ENCODE assay signal across 14 cellular contexts in the genomic region with DNA sequence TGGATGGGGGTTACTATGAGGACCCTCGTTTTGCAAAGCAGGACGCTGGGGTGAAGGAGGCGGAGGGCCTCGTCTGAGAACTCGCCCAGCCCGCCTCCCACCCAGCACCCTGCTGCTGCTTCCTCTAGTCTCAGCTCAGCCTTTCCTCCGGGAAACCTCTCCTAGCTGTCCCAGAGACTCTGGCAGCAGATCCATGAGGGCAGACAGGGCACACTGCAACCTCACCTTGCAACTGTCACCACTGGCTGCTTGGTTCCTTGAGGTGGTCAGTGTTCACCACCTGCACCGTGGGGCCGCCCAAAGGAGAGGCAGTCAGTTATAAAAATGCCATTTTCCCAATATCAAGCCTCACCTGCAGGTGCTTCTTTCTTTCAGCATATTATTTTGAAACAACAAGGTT. TPM values are rescaled to one million over a fixed set of nuclear protein-coding genes. Genes with fewer than 3 reads are reported as not detected.
A peak's percentile ranks its signal among the peaks of the same experiment; 100 is the strongest.
DNase-seq lines count a peak whose midpoint lies in the region; ATAC-seq and TF ChIP-seq lines count a peak whose summit lies in the region.
"Had no signal": no experiment of that assay in that cellular context is flagged by ENCODE, and none has a peak within 500 bp of the region (broad histone marks: within the 10 kb centered on the region; RNA-seq: fewer than 3 reads in every experiment).

No MANE protein-coding gene starts in this region.

- POLR2A ChIA-PET in GM10248 (lab: Yijun Ruan, JAX) (no interaction called here), PC-3 (lab: Charles Lee; ENCODE audit: unreplicated experiment) (no interaction called here)

- no peaks in the 10 kb centered on the region for H3K9me2 ChIP-seq in PC-3 (replicated peaks; ENCODE audit: low read length)

- no peaks in the 10 kb centered on the region for H3F3A ChIP-seq in PC-3 (ENCODE audit: low read length, unreplicated experiment)

- BruUV-seq in PC-3 (replicated peaks; lab: Mats Ljungman, UMichigan): no TSS peak

- H3K4me3 Mint-ChIP-seq in activated naive CD8-positive, alpha-beta T cell treated with anti-CD3 and anti-CD28 coated beads for 36 hours: no peak overlapping the region
- no peak overlapping the region for H3K4me3 Mint-ChIP-seq in progenitor cell of endocrine pancreas (ENCODE audit: low read depth)
- H3K4me3 Mint-ChIP-seq: central memory CD8-positive, alpha-beta T cell; T-cell had no signal

- H3K27me3 Mint-ChIP-seq in activated naive CD8-positive, alpha-beta T cell treated with anti-CD3 and anti-CD28 coated beads for 36 hours: peaks cover 38% of the 10 kb centered on the region
- H3K27me3 Mint-ChIP-seq in progenitor cell of endocrine pancreas: no peaks in the 10 kb centered on the region

- H3K9me3 ChIP-seq in PC-3 (ENCODE audit: low read length): no peaks in the 10 kb centered on the region

- ATAC-seq in GM19397 (IDR thresholded peaks at IDR 0.05; ENCODE audit: unreplicated experiment) (peak; percentile 5), HG02763 (IDR thresholded peaks at IDR 0.05; ENCODE audit: unreplicated experiment) (peak; percentile 14), HG03520 (IDR thresholded peaks at IDR 0.05; ENCODE audit: unreplicated experiment) (peak; percentile 7), PC-3 (no peak)
- ATAC-seq: T-cell had no signal

- H3K9me3 Mint-ChIP-seq in activated naive CD8-positive, alpha-beta T cell treated with anti-CD3 and anti-CD28 coated beads for 36 hours: no peaks in the 10 kb centered on the region
- H3K9me3 Mint-ChIP-seq in progenitor cell of endocrine pancreas (ENCODE audit: low read depth): no peaks in the 10 kb centered on the region
- H3K9me3 Mint-ChIP-seq: central memory CD8-positive, alpha-beta T cell; T-cell had no signal

- no peak overlapping the region for H3K9ac ChIP-seq in PC-3 (ENCODE audit: low read length)

- intact Hi-C loops in PC-3 (cut with micrococcal nuclease): no loop called here

- H2AFZ ChIP-seq in PC-3 (ENCODE audit: low read length): no peak overlapping the region

- no peaks in the 10 kb centered on the region for H4K20me1 ChIP-seq in PC-3 (ENCODE audit: low read length)

- no peak overlapping the region for H3K4me2 ChIP-seq in PC-3 (ENCODE audit: low read length)

- DNase-seq in GM10248 (ENCODE audit: extremely low spot score): peak; percentile 10
- DNase-seq in activated naive CD8-positive, alpha-beta T cell treated with anti-CD3 and anti-CD28 coated beads for 36 hours: no peak
- no peak for DNase-seq in PC-3
- no peak for DNase-seq in progenitor cell of endocrine pancreas (ENCODE audit: low spot score, unreplicated experiment)
- DNase-seq in EL: no peak
- DNase-seq: activated naive CD4-positive, alpha-beta T cell; GOT3; midbrain; NCI-H2227 treated with DMSO at 0.1 percent for 48 hours; T-cell had no signal

- no peaks in the 10 kb centered on the region for H3K79me2 ChIP-seq in PC-3 (ENCODE audit: low read length)

- H3K4me1 Mint-ChIP-seq in activated naive CD8-positive, alpha-beta T cell treated with anti-CD3 and anti-CD28 coated beads for 36 hours: peaks cover 9% of the 10 kb centered on the region
- H3K4me1 Mint-ChIP-seq in progenitor cell of endocrine pancreas (ENCODE audit: low read depth): peaks cover 4% of the 10 kb centered on the region
- H3K4me1 Mint-ChIP-seq: T-cell had no signal

- no peak overlapping the region for H3K27ac Mint-ChIP-seq in activated naive CD8-positive, alpha-beta T cell treated with anti-CD3 and anti-CD28 coated beads for 36 hours
- H3K27ac Mint-ChIP-seq in progenitor cell of endocrine pancreas: no peak overlapping the region
- H3K27ac Mint-ChIP-seq: T-cell had no signal

- H3K27me3 ChIP-seq in PC-3 (ENCODE audit: low read length): no peaks in the 10 kb centered on the region

- no peak overlapping the region for H3K27ac ChIP-seq in PC-3 (ENCODE audit: low read length)

- no peaks in the 10 kb centered on the region for H3K36me3 ChIP-seq in PC-3 (ENCODE audit: low read depth, low read length)

- no peaks in the 10 kb centered on the region for H3K36me3 Mint-ChIP-seq in activated naive CD8-positive, alpha-beta T cell treated with anti-CD3 and anti-CD28 coated beads for 36 hours
- H3K36me3 Mint-ChIP-seq in progenitor cell of endocrine pancreas (ENCODE audit: insufficient read depth): no peaks in the 10 kb centered on the region
- H3K36me3 Mint-ChIP-seq: T-cell had no signal

- H3K4me3 ChIP-seq in PC-3 (ENCODE audit: low read length): no peak overlapping the region

- CTCF ChIA-PET in GM10248 (lab: Yijun Ruan, JAX): interaction anchor here (1.0 to 3.1 kb wide), 6 partner anchors 8 to 55 kb away, joined by 3 to 27 read pairs (median 10); partner anchors contain the start of gene PARD6G
- CTCF ChIA-PET in PC-3 (lab: Charles Lee): no interaction called here

- TF ChIP-seq CTCF in GM10248 (IDR thresholded peaks at IDR 0.05; ENCODE audit: control extremely low read depth, extremely low read depth, low read depth, missing control alignments) (no peak), PC-3 (conservative IDR thresholded peaks at IDR 0.05; ENCODE audit: low read depth, low read length) (no peak), progenitor cell of endocrine pancreas (IDR thresholded peaks at IDR 0.05; ENCODE audit: unreplicated experiment) (no peak)

- no peaks in the 10 kb centered on the region for H3K4me1 ChIP-seq in PC-3 (ENCODE audit: insufficient read depth, low read length)

RNA-seq across cellular contexts. Expression of gene PARD6G, which starts 45.6 kb away (rescaled TPM):
- under 1 TPM; 0.21 to 0.26 TPM for total RNA-seq in activated naive CD8-positive, alpha-beta T cell treated with anti-CD3 and anti-CD28 coated beads for 36 hours
- total RNA-seq in PC-3 (2014; rRNA removed) (5.1 and 5.4 TPM in 2 replicates), progenitor cell of endocrine pancreas (21.5 and 25.8 TPM in 2 replicates)
